ENCODE assay signal across 8 cellular contexts in the genomic region with DNA sequence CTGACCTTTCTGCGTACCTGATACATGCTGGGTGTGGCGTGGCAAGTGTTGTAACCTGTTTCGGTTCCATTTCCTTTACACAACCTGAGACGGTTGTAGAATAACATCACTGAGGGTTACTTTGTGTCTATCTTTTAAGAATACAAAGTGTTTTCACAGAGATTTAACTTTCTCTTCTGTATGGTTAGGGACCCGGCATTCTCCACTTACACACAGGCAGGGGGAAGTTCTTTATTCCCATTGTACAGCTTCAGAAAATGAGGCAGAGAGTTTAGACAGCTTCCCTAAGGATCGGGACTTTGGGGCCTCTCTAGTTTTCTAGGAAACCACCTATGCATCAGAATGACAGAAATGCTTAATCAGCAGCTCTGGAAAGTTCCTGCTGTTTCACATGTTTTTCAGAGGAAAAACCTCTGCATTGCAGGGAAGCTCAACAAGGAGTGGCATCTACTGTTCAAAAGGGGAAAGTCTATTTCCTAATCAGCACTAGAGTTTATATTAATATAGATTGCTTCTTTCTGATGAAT. TPM values are rescaled to one million over a fixed set of nuclear protein-coding genes. Genes with fewer than 3 reads are reported as not detected.
DNase-seq lines count a peak whose midpoint lies in the region; ATAC-seq and TF ChIP-seq lines count a peak whose summit lies in the region.

No MANE protein-coding gene starts in this region.

- ATAC-seq in GM21423 (IDR thresholded peaks at IDR 0.05; ENCODE audit: unreplicated experiment) (peak; percentile 85), memory B cell (ENCODE audit: low read depth) (peak; percentile 77), upper lobe of left lung (ENCODE audit: low FRiP score in 2 of 2) (no peak)

- H3K27ac ChIP-seq in brain microvascular endothelial cell, result peak overlapping the region; percentile 88
- peak overlapping the region; percentile 93 to 98 (median 96) for H3K27ac ChIP-seq in upper lobe of left lung

- no peaks in the 10 kb centered on the region for H3K9me3 ChIP-seq in upper lobe of left lung

- H3K27me3 Mint-ChIP-seq in memory B cell, result no peaks in the 10 kb centered on the region

- in situ Hi-C loops in brain microvascular endothelial cell (cut with HindIII; ENCODE audit: low pct_ligation_motif_present, low sequenced_read_pairs), result no loop called here

- peak overlapping the region; percentile 90 for H3K4me3 Mint-ChIP-seq in memory B cell

- H3K27ac Mint-ChIP-seq in memory B cell, result peak overlapping the region; percentile 98

- H3K9me3 Mint-ChIP-seq in memory B cell, result no peaks in the 10 kb centered on the region

- no peak for TF ChIP-seq EP300 in upper lobe of left lung (IDR thresholded peaks at IDR 0.05)

- H3K4me3 ChIP-seq in GM12864 (ENCODE audit: low read depth, low read length) (peak overlapping the region; percentile 93), brain microvascular endothelial cell (ENCODE audit: low read depth, low read length) (peak overlapping the region; percentile 82), upper lobe of left lung (peak overlapping the region; percentile 57 to 80 (median 72))

- H3K4me1 ChIP-seq in upper lobe of left lung, result peaks cover 7 to 34% (median 21%) of the 10 kb centered on the region in 4 donors

- no peak for TF ChIP-seq POLR2A in upper lobe of left lung (IDR thresholded peaks at IDR 0.05)

- peaks cover 20% of the 10 kb centered on the region for H3K4me1 Mint-ChIP-seq in memory B cell

- H3K36me3 ChIP-seq in brain microvascular endothelial cell (replicated peaks) (no peaks in the 10 kb centered on the region), upper lobe of left lung (peaks cover 0 to 7% (median 0%) of the 10 kb centered on the region in 4 donors)

- H3K36me3 Mint-ChIP-seq in memory B cell, result peaks cover 1% of the 10 kb centered on the region

- TF ChIP-seq CTCF in GM12864 (IDR thresholded peaks at IDR 0.05; ENCODE audit: low read depth, low read length, missing control alignments) (no peak), brain microvascular endothelial cell (IDR thresholded peaks at IDR 0.05; ENCODE audit: low read depth, low read length, missing control alignments) (no peak), upper lobe of left lung (IDR thresholded peaks at IDR 0.05) (no peak)

- DNase-seq in GM12864 (ENCODE audit: low read depth), result peak; percentile 44
- peak; percentile 71 for DNase-seq in HT-29 (ENCODE audit: low spot score)
- no peak for DNase-seq in brain microvascular endothelial cell
- DNase-seq in memory B cell (ENCODE audit: low spot score in 2 of 2), result peak in 1 of 2 donors; percentile 5
- DNase-seq in upper lobe of left lung, result no peak
- no peak for DNase-seq in activated CD8-positive, alpha-beta memory T cell treated with anti-CD3 and anti-CD28 coated beads, Interleukin-2, amount 50 U/mL, for 4 hours
- no peak for DNase-seq in HPDE6-E6E7 (ENCODE audit: extremely low spot score)

- H3K27me3 ChIP-seq in brain microvascular endothelial cell (replicated peaks), result no peaks in the 10 kb centered on the region
- H3K27me3 ChIP-seq in upper lobe of left lung, result no peaks in the 10 kb centered on the region

- 5 to 10% methylated on average over 6 of the region's 6 CpGs for WGBS in upper lobe of left lung, 2 donors

RNA-seq across cellular contexts. Expression of a gene that starts 41.3 kb away (rescaled TPM):
- total RNA-seq in HT-29 (2014; rRNA removed; shearing (Covaris generic)), result 35.6 and 37.2 TPM in 2 replicates
- 100 to 1,000 TPM; 233 to 388 (median 270) TPM for total RNA-seq in upper lobe of left lung

Comparison
In these comparisons a context has a peak if more than half of its experiments do, and no peak if none do; other contexts are left out.
1. DNase-seq: peak in GM12864 (single experiment) and HT-29 (single experiment); none in brain microvascular endothelial cell (single experiment), upper lobe of left lung (0 of 2), activated CD8-positive, alpha-beta memory T cell treated with anti-CD3 and anti-CD28 coated beads, Interleukin-2, amount 50 U/mL, for 4 hours (single experiment) and HPDE6-E6E7 (single experiment).
2. ATAC-seq: peak in GM21423 (single experiment) and memory B cell (single experiment); none in upper lobe of left lung (0 of 2).
3. Peak in every context shown above with its lines, with median percentiles within 50 percentile points of each other: H3K4me3 ChIP-seq.